ENCODE assay signal across 1 cellular context in the genomic region with DNA sequence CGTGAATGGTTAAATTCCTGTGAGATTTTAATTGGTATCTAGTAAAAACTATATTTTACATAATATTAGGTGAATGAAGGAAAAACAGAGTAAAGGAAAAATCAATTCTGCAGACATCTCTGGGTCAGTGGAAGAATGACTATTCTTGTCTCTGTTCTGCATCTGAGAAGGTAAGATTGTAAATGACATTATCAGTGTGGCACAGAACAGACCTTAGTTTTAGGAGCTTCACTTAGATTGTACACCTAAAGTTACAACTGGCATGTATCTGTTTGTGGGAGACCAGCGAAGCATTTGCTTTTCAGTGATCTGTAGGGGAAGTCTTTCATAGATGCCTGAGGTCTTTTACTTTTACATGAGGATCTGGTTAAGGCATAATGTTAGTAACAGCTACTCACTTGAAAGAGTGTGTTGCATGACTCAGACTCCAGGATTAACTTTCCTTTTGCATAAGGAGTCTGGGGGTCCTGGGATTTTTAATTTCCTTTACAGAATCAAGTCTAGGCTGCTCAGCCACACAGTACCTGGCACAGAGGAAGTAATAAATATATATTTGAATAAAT.
TF ChIP-seq lines count a peak whose summit lies in the region.

No MANE protein-coding gene starts in this region.

TF ChIP-seq in WTC11, 78 proteins besides CTCF, POLR2A, EP300 and RAD21 (continued from another document):
- TF ChIP-seq, protein P1, sequence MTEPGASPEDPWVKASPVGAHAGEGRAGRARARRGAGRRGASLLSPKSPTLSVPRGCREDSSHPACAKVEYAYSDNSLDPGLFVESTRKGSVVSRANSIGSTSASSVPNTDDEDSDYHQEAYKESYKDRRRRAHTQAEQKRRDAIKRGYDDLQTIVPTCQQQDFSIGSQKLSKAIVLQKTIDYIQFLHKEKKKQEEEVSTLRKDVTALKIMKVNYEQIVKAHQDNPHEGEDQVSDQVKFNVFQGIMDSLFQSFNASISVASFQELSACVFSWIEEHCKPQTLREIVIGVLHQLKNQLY (CRISPR knock-in tag; IDR thresholded peaks at IDR 0.05), result no peak
